ENCODE assay signal across 27 cellular contexts in the genomic region with DNA sequence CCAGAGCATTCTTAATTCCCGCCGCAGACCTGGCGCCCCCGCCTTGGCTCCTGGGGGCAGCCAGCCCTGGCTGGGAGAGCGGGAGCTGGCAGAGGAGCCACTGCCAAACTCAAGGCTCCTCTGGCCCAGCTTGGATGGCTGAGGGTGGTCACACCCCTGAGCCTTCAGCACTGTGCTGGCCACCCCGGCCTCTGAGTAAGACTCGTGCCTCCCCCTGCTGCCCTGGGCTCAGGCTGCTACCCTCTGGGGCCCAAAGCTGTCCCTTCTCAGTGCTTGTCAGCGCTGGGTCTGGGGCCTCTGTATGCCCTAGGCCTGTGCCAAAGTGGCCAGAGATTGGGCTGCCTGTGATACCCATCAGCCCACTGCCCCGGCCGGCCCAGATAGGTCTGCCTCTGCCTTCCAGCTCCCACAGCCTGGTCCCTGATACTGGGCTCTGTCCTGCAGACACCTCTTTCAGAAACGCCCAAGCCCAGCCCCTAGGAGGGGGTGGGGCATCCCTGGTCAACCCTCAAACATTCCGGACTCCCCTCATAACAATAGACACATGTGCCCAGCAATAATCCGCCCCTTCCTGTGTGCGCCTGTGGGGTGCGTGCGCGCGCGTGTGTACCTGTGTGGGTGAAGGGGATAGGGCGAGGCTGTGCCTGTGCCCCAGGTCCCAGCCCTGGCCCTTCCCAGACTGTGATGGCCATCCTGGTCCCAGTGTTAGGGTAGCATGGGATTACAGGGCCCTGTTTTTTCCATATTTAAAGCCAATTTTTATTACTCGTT. TPM values are rescaled to one million over a fixed set of nuclear protein-coding genes. Genes with fewer than 3 reads are reported as not detected.
DNase-seq lines count a peak whose midpoint lies in the region; ATAC-seq and TF ChIP-seq lines count a peak whose summit lies in the region.
"Had no signal": no experiment of that assay in that cellular context is flagged by ENCODE, and none has a peak within 500 bp of the region (broad histone marks: within the 10 kb centered on the region; RNA-seq: fewer than 3 reads in every experiment).

No MANE protein-coding gene starts in this region.

- H3K9me3 ChIP-seq in neural progenitor cell (ENCODE audit: low read depth) = no peaks in the 10 kb centered on the region
- H3K9me3 ChIP-seq in MG63 = no peaks in the 10 kb centered on the region
- H3K9me3 ChIP-seq: tibial nerve had no signal

- DNase-seq in activated CD4-positive, alpha-beta T cell treated with anti-CD3 and anti-CD28 coated beads, Interleukin-2, amount 10 ng/mL, durations not matched to agents 7 days and 5 days = no peak
- no peak for DNase-seq in activated CD4-positive, alpha-beta T cell treated with anti-CD3 and anti-CD28 coated beads, Interleukin-2, amount 10 ng/mL, durations not matched to agents 24 days and 14 days
- no peak for DNase-seq in activated T-helper 2 cell treated with anti-CD3 and anti-CD28 coated beads, Interferon-gamma antibody, Interleukin-2, Interleukin-4, amounts not matched to agents 10 μg/mL and 5 μg/mL and 100 μg/mL, durations not matched to agents 14 hours and 24 hours and 36 hours (ENCODE audit: low spot score)
- DNase-seq in neural progenitor cell (ENCODE audit: low spot score) = no peak
- no peak for DNase-seq in MG63
- DNase-seq in NCI-H446 (lab: John Stamatoyannopoulos, UW) = no peak
- DNase-seq: activated CD8-positive, alpha-beta memory T cell treated with anti-CD3 and anti-CD28 coated beads, Interleukin-2, amount 10 ng/mL, durations not matched to agents 7 days and 5 days; DMS79 treated with DMSO at 0.1 percent for 48 hours; foreskin melanocyte; left cardiac atrium; MM.1S; NCI-H187; NCI-H226; NK-92 treated with Interleukin-12 subunit alpha and Interleukin-12 subunit beta, amount 100 ng/mL, for 24 hours; retina; stimulated activated naive CD8-positive, alpha-beta T cell treated with anti-CD3 and anti-CD28 coated beads, Interleukin-15, Interleukin-2, amounts not matched to agents 100 U/mL and 50 U/mL, for 24 hours had no signal

- H3K36me3 Mint-ChIP-seq in activated CD4-positive, alpha-beta T cell treated with anti-CD3 and anti-CD28 coated beads, Interleukin-2, amount 10 ng/mL, durations not matched to agents 7 days and 5 days (ENCODE audit: low read depth) = peaks cover 33% of the 10 kb centered on the region
- peaks cover 42% of the 10 kb centered on the region for H3K36me3 Mint-ChIP-seq in activated CD4-positive, alpha-beta T cell treated with anti-CD3 and anti-CD28 coated beads, Interleukin-2, amount 10 ng/mL, durations not matched to agents 24 days and 14 days (ENCODE audit: low read depth)
- H3K36me3 Mint-ChIP-seq in activated T-helper 2 cell treated with anti-CD3 and anti-CD28 coated beads, Interferon-gamma antibody, Interleukin-2, Interleukin-4, amounts not matched to agents 10 μg/mL and 5 μg/mL and 100 μg/mL, durations not matched to agents 14 hours and 24 hours and 36 hours (ENCODE audit: low read depth) = peaks cover 49% of the 10 kb centered on the region
- H3K36me3 Mint-ChIP-seq in neural progenitor cell = peaks cover 16% of the 10 kb centered on the region

- H3K27ac ChIP-seq in neural progenitor cell = no peak overlapping the region
- H3K27ac ChIP-seq: C4-2B, epithelial cell of prostate had no signal

- no peaks in the 10 kb centered on the region for H3K79me2 ChIP-seq in neural progenitor cell (ENCODE audit: low read depth)

- intact Hi-C loops in activated CD4-positive, alpha-beta T cell treated with anti-CD3 and anti-CD28 coated beads, Interleukin-2, amount 10 ng/mL, durations not matched to agents 24 days and 14 days (cut with micrococcal nuclease) = no loop called here
- intact Hi-C loops in activated T-helper 2 cell treated with anti-CD3 and anti-CD28 coated beads, Interferon-gamma antibody, Interleukin-2, Interleukin-4, amounts not matched to agents 10 μg/mL and 5 μg/mL and 100 μg/mL, durations not matched to agents 14 hours and 24 hours and 36 hours (cut with micrococcal nuclease) = no loop called here

- H3K4me1 ChIP-seq in neural progenitor cell = peaks cover 8% of the 10 kb centered on the region

- TF ChIP-seq CTCF in neural progenitor cell (IDR thresholded peaks at IDR 0.05) = no peak

- no peaks in the 10 kb centered on the region for H3K27me3 Mint-ChIP-seq in activated CD4-positive, alpha-beta T cell treated with anti-CD3 and anti-CD28 coated beads, Interleukin-2, amount 10 ng/mL, durations not matched to agents 7 days and 5 days
- no peaks in the 10 kb centered on the region for H3K27me3 Mint-ChIP-seq in activated CD4-positive, alpha-beta T cell treated with anti-CD3 and anti-CD28 coated beads, Interleukin-2, amount 10 ng/mL, durations not matched to agents 24 days and 14 days
- H3K27me3 Mint-ChIP-seq in activated T-helper 2 cell treated with anti-CD3 and anti-CD28 coated beads, Interferon-gamma antibody, Interleukin-2, Interleukin-4, amounts not matched to agents 10 μg/mL and 5 μg/mL and 100 μg/mL, durations not matched to agents 14 hours and 24 hours and 36 hours (ENCODE audit: low read depth) = no peaks in the 10 kb centered on the region
- peaks cover 14% of the 10 kb centered on the region for H3K27me3 Mint-ChIP-seq in neural progenitor cell (ENCODE audit: insufficient read depth, low read depth)
- H3K27me3 Mint-ChIP-seq: activated CD8-positive, alpha-beta memory T cell treated with anti-CD3 and anti-CD28 coated beads, Interleukin-2, amount 10 ng/mL, durations not matched to agents 7 days and 5 days had no signal

- peak; percentile 5 for TF ChIP-seq POLR2A in GM15510 (IDR thresholded peaks at IDR 0.05; ENCODE audit: borderline replicate concordance, extremely low read depth, insufficient read length)

- POLR2A ChIA-PET in activated CD4-positive, alpha-beta T cell treated with anti-CD3 and anti-CD28 coated beads, Interleukin-2, amount 10 ng/mL, durations not matched to agents 7 days and 5 days (lab: Charles Lee) = no interaction called here

- no peak overlapping the region for H3K4me2 ChIP-seq in neural progenitor cell

- H3K36me3 ChIP-seq in neural progenitor cell = no peaks in the 10 kb centered on the region
- peaks cover 90% of the 10 kb centered on the region for H3K36me3 ChIP-seq in MG63

- no peaks in the 10 kb centered on the region for H4K20me1 ChIP-seq in neural progenitor cell (ENCODE audit: low read depth)

- H3K4me1 Mint-ChIP-seq in activated CD4-positive, alpha-beta T cell treated with anti-CD3 and anti-CD28 coated beads, Interleukin-2, amount 10 ng/mL, durations not matched to agents 7 days and 5 days = peaks cover 69% of the 10 kb centered on the region
- H3K4me1 Mint-ChIP-seq in activated CD4-positive, alpha-beta T cell treated with anti-CD3 and anti-CD28 coated beads, Interleukin-2, amount 10 ng/mL, durations not matched to agents 24 days and 14 days = peaks cover 42% of the 10 kb centered on the region
- H3K4me1 Mint-ChIP-seq in activated T-helper 2 cell treated with anti-CD3 and anti-CD28 coated beads, Interferon-gamma antibody, Interleukin-2, Interleukin-4, amounts not matched to agents 10 μg/mL and 5 μg/mL and 100 μg/mL, durations not matched to agents 14 hours and 24 hours and 36 hours (ENCODE audit: low read depth) = peaks cover 36% of the 10 kb centered on the region
- H3K4me1 Mint-ChIP-seq in neural progenitor cell = peaks cover 18% of the 10 kb centered on the region

- no peak overlapping the region for H2AFZ ChIP-seq in neural progenitor cell (replicated peaks)

- H3K27me3 ChIP-seq in neural progenitor cell (no peaks in the 10 kb centered on the region), MG63 (no peaks in the 10 kb centered on the region)
- H3K27me3 ChIP-seq: tibial nerve had no signal

- H3K4me3 ChIP-seq in neural progenitor cell (no peak overlapping the region), MG63 (no peak overlapping the region)
- H3K4me3 ChIP-seq: tibial nerve had no signal

- no peaks in the 10 kb centered on the region for H3K9me3 Mint-ChIP-seq in activated CD4-positive, alpha-beta T cell treated with anti-CD3 and anti-CD28 coated beads, Interleukin-2, amount 10 ng/mL, durations not matched to agents 7 days and 5 days
- H3K9me3 Mint-ChIP-seq in activated CD4-positive, alpha-beta T cell treated with anti-CD3 and anti-CD28 coated beads, Interleukin-2, amount 10 ng/mL, durations not matched to agents 24 days and 14 days = no peaks in the 10 kb centered on the region
- H3K9me3 Mint-ChIP-seq in activated T-helper 2 cell treated with anti-CD3 and anti-CD28 coated beads, Interferon-gamma antibody, Interleukin-2, Interleukin-4, amounts not matched to agents 10 μg/mL and 5 μg/mL and 100 μg/mL, durations not matched to agents 14 hours and 24 hours and 36 hours = no peaks in the 10 kb centered on the region
- H3K9me3 Mint-ChIP-seq in neural progenitor cell = no peaks in the 10 kb centered on the region
- H3K9me3 Mint-ChIP-seq: brain; dendritic cell treated with granulocyte-macrophage colony-stimulating factor and Interleukin-4, amounts not matched to agents 40 ng/mL and 50 ng/mL, for 4 days had no signal

- ATAC-seq in HG03175 (IDR thresholded peaks at IDR 0.05; ENCODE audit: unreplicated experiment) = no peak
- ATAC-seq: activated CD8-positive, alpha-beta memory T cell treated with anti-CD3 and anti-CD28 coated beads, Interleukin-2, amount 10 ng/mL, durations not matched to agents 7 days and 5 days; left cardiac atrium; Right ventricle myocardium inferior; stimulated activated naive CD8-positive, alpha-beta T cell treated with anti-CD3 and anti-CD28 coated beads, Interleukin-15, Interleukin-2, amounts not matched to agents 100 U/mL and 50 U/mL, for 24 hours; WTC11 had no signal

- H3K9ac ChIP-seq in neural progenitor cell = no peak overlapping the region

- H3F3A ChIP-seq in neural progenitor cell (ENCODE audit: low read depth) = peaks cover 20% of the 10 kb centered on the region

- no peak overlapping the region for H3K4me3 Mint-ChIP-seq in activated CD4-positive, alpha-beta T cell treated with anti-CD3 and anti-CD28 coated beads, Interleukin-2, amount 10 ng/mL, durations not matched to agents 7 days and 5 days
- no peak overlapping the region for H3K4me3 Mint-ChIP-seq in activated CD4-positive, alpha-beta T cell treated with anti-CD3 and anti-CD28 coated beads, Interleukin-2, amount 10 ng/mL, durations not matched to agents 24 days and 14 days
- H3K4me3 Mint-ChIP-seq in activated T-helper 2 cell treated with anti-CD3 and anti-CD28 coated beads, Interferon-gamma antibody, Interleukin-2, Interleukin-4, amounts not matched to agents 10 μg/mL and 5 μg/mL and 100 μg/mL, durations not matched to agents 14 hours and 24 hours and 36 hours (ENCODE audit: low read depth) = no peak overlapping the region
- H3K4me3 Mint-ChIP-seq in neural progenitor cell = peak overlapping the region; percentile 64
- H3K4me3 Mint-ChIP-seq: activated CD8-positive, alpha-beta memory T cell treated with anti-CD3 and anti-CD28 coated beads, Interleukin-2, amount 10 ng/mL, durations not matched to agents 7 days and 5 days; brain; dendritic cell treated with granulocyte-macrophage colony-stimulating factor and Interleukin-4, amounts not matched to agents 40 ng/mL and 50 ng/mL, for 4 days; WTC11 had no signal

- CTCF ChIA-PET in activated CD4-positive, alpha-beta T cell treated with anti-CD3 and anti-CD28 coated beads, Interleukin-2, amount 10 ng/mL, durations not matched to agents 7 days and 5 days (lab: Charles Lee) = interaction anchor here (0.6 to 46.8 kb wide), 5 partner anchors 8 to 434 kb away, joined by 4 to 1643 read pairs (median 6); a partner anchor contains a TSS

- H3K27ac Mint-ChIP-seq in activated CD4-positive, alpha-beta T cell treated with anti-CD3 and anti-CD28 coated beads, Interleukin-2, amount 10 ng/mL, durations not matched to agents 7 days and 5 days = peak overlapping the region; percentile 64
- H3K27ac Mint-ChIP-seq in activated CD4-positive, alpha-beta T cell treated with anti-CD3 and anti-CD28 coated beads, Interleukin-2, amount 10 ng/mL, durations not matched to agents 24 days and 14 days = no peak overlapping the region
- H3K27ac Mint-ChIP-seq in activated T-helper 2 cell treated with anti-CD3 and anti-CD28 coated beads, Interferon-gamma antibody, Interleukin-2, Interleukin-4, amounts not matched to agents 10 μg/mL and 5 μg/mL and 100 μg/mL, durations not matched to agents 14 hours and 24 hours and 36 hours = peak overlapping the region; percentile 16
- peak overlapping the region; percentile 76 for H3K27ac Mint-ChIP-seq in neural progenitor cell
- H3K27ac Mint-ChIP-seq: activated CD8-positive, alpha-beta memory T cell treated with anti-CD3 and anti-CD28 coated beads, Interleukin-2, amount 10 ng/mL, durations not matched to agents 7 days and 5 days; dendritic cell treated with granulocyte-macrophage colony-stimulating factor and Interleukin-4, amounts not matched to agents 40 ng/mL and 50 ng/mL, for 4 days; WTC11 had no signal

RNA-seq across cellular contexts. Expression of a gene that starts 4.4 kb away (rescaled TPM):
- 1 to 10 TPM; 5.3 to 9.7 TPM for total RNA-seq in activated CD4-positive, alpha-beta T cell treated with anti-CD3 and anti-CD28 coated beads, Interleukin-2, amount 10 ng/mL, durations not matched to agents 7 days and 5 days
- total RNA-seq in activated CD4-positive, alpha-beta T cell treated with anti-CD3 and anti-CD28 coated beads, Interleukin-2, amount 10 ng/mL, durations not matched to agents 24 days and 14 days = 13.6 TPM in 2 replicates
- 12.1 and 13.0 TPM in 2 replicates for total RNA-seq in activated T-helper 2 cell treated with anti-CD3 and anti-CD28 coated beads, Interferon-gamma antibody, Interleukin-2, Interleukin-4, amounts not matched to agents 10 μg/mL and 5 μg/mL and 100 μg/mL, durations not matched to agents 14 hours and 24 hours and 36 hours
- total RNA-seq in neural progenitor cell (ENCODE audit: low replicate concordance) = 4.5 and 31.7 TPM in 2 replicates
- 61.4 and 68.2 TPM in 2 replicates for total RNA-seq in MG63 (2014; rRNA removed; shearing (Covaris generic); ENCODE audit: low replicate concordance)

RNA-seq across cellular contexts. Expression of a gene that starts 15.8 kb away (rescaled TPM):
- 100 to 1,000 TPM; 242 to 296 TPM for total RNA-seq in activated CD4-positive, alpha-beta T cell treated with anti-CD3 and anti-CD28 coated beads, Interleukin-2, amount 10 ng/mL, durations not matched to agents 7 days and 5 days
- 136 and 149 TPM in 2 replicates for total RNA-seq in activated CD4-positive, alpha-beta T cell treated with anti-CD3 and anti-CD28 coated beads, Interleukin-2, amount 10 ng/mL, durations not matched to agents 24 days and 14 days
- total RNA-seq in activated T-helper 2 cell treated with anti-CD3 and anti-CD28 coated beads, Interferon-gamma antibody, Interleukin-2, Interleukin-4, amounts not matched to agents 10 μg/mL and 5 μg/mL and 100 μg/mL, durations not matched to agents 14 hours and 24 hours and 36 hours = 131 and 134 TPM in 2 replicates
- total RNA-seq in neural progenitor cell (ENCODE audit: low replicate concordance) = 24.0 and 50.6 TPM in 2 replicates
- total RNA-seq in MG63 (2014; rRNA removed; shearing (Covaris generic); ENCODE audit: low replicate concordance) = 62.4 and 127 TPM in 2 replicates

RNA-seq across cellular contexts. Expression of a gene that starts 31.2 kb away (rescaled TPM):
- 1 to 10 TPM; 4.2 to 4.8 TPM for total RNA-seq in activated CD4-positive, alpha-beta T cell treated with anti-CD3 and anti-CD28 coated beads, Interleukin-2, amount 10 ng/mL, durations not matched to agents 7 days and 5 days
- 22.0 and 23.5 TPM in 2 replicates for total RNA-seq in activated CD4-positive, alpha-beta T cell treated with anti-CD3 and anti-CD28 coated beads, Interleukin-2, amount 10 ng/mL, durations not matched to agents 24 days and 14 days
- total RNA-seq in activated T-helper 2 cell treated with anti-CD3 and anti-CD28 coated beads, Interferon-gamma antibody, Interleukin-2, Interleukin-4, amounts not matched to agents 10 μg/mL and 5 μg/mL and 100 μg/mL, durations not matched to agents 14 hours and 24 hours and 36 hours = 28.7 and 32.9 TPM in 2 replicates
- total RNA-seq in neural progenitor cell (ENCODE audit: low replicate concordance) = 113 and 338 TPM in 2 replicates
- 245 and 334 TPM in 2 replicates for total RNA-seq in MG63 (2014; rRNA removed; shearing (Covaris generic); ENCODE audit: low replicate concordance)

RNA-seq across cellular contexts. Expression of a gene that starts 32.9 kb away (rescaled TPM):
- total RNA-seq in activated CD4-positive, alpha-beta T cell treated with anti-CD3 and anti-CD28 coated beads, Interleukin-2, amount 10 ng/mL, durations not matched to agents 7 days and 5 days = under 1 TPM; 0.22 to 0.60 TPM
- total RNA-seq in activated CD4-positive, alpha-beta T cell treated with anti-CD3 and anti-CD28 coated beads, Interleukin-2, amount 10 ng/mL, durations not matched to agents 24 days and 14 days = 2.7 and 2.8 TPM in 2 replicates
- total RNA-seq in activated T-helper 2 cell treated with anti-CD3 and anti-CD28 coated beads, Interferon-gamma antibody, Interleukin-2, Interleukin-4, amounts not matched to agents 10 μg/mL and 5 μg/mL and 100 μg/mL, durations not matched to agents 14 hours and 24 hours and 36 hours = 3.5 and 5.8 TPM in 2 replicates
- total RNA-seq in neural progenitor cell (ENCODE audit: low replicate concordance) = 2.0 TPM in 1 of 2 replicates, not detected in the other
- 1.3 and 2.3 TPM in 2 replicates for total RNA-seq in MG63 (2014; rRNA removed; shearing (Covaris generic); ENCODE audit: low replicate concordance)
- total RNA-seq: mesenteric fat pad, Right ventricle myocardium inferior had no signal

RNA-seq across cellular contexts. Expression of a gene that starts 41.8 kb away (rescaled TPM):
- total RNA-seq in activated CD4-positive, alpha-beta T cell treated with anti-CD3 and anti-CD28 coated beads, Interleukin-2, amount 10 ng/mL, durations not matched to agents 7 days and 5 days = not detected
- not detected in 2 replicates for total RNA-seq in activated CD4-positive, alpha-beta T cell treated with anti-CD3 and anti-CD28 coated beads, Interleukin-2, amount 10 ng/mL, durations not matched to agents 24 days and 14 days
- not detected in 2 replicates for total RNA-seq in activated T-helper 2 cell treated with anti-CD3 and anti-CD28 coated beads, Interferon-gamma antibody, Interleukin-2, Interleukin-4, amounts not matched to agents 10 μg/mL and 5 μg/mL and 100 μg/mL, durations not matched to agents 14 hours and 24 hours and 36 hours
- not detected in 2 replicates for total RNA-seq in neural progenitor cell (ENCODE audit: low replicate concordance)
- not detected in 2 replicates for total RNA-seq in MG63 (2014; rRNA removed; shearing (Covaris generic); ENCODE audit: low replicate concordance)
- total RNA-seq: activated CD8-positive, alpha-beta memory T cell treated with anti-CD3 and anti-CD28 coated beads, Interleukin-2, amount 10 ng/mL, durations not matched to agents 7 days and 5 days; left cardiac atrium; mesenteric fat pad; Right ventricle myocardium inferior; T-helper 1 cell treated with Interleukin-12 subunit alpha and Interleukin-12 subunit beta and Interleukin-4 antibody, amounts not matched to agents 30 ng/mL and 1 ng/mL, for 36 hours; tibial nerve had no signal
